In the genomic region with DNA sequence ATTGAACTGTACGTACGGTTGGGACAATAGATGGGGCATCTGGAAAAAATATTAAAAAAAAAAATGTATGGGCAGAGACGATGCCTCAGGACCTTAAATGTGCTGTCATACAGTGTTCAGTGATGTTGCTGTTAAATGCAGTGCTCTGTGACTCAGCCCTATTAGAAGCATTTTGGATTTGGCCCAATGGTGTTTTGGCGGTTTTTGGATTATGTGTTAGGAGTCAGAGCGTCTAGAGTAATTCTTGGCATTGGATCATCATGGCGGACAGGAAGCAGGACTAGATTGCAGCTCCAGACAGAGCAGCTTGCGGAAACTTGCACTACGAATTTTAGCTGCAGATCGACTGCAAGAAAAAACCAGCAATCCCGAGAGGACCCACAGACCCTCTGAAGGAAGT, we compare ENCODE assay signal across 12 cellular contexts.
A peak's percentile ranks its signal among the peaks of the same experiment; 100 is the strongest.
DNase-seq lines count a peak whose midpoint lies in the region; FAIRE-seq and TF ChIP-seq lines count a peak whose summit lies in the region.
"Had no signal": no experiment of that assay in that cellular context is flagged by ENCODE, and none has a peak within 500 bp of the region (broad histone marks: within the 10 kb centered on the region; RNA-seq: fewer than 3 reads in every experiment).

No MANE protein-coding gene starts in this region.

- H3K27me3 ChIP-seq in skeletal muscle satellite cell (ENCODE audit: control insufficient read depth, insufficient read depth, low read length) = no peaks in the 10 kb centered on the region
- H3K27me3 ChIP-seq: cardiac muscle cell, esophagus muscularis mucosa had no signal

- H3K9ac ChIP-seq in skeletal muscle satellite cell (ENCODE audit: low read depth, low read length) = no peak overlapping the region
- no peak overlapping the region for H3K9ac ChIP-seq in kidney (ENCODE audit: low read length in 2 of 2)

- no peak for TF ChIP-seq CTCF in fibroblast of villous mesenchyme (IDR thresholded peaks at IDR 0.05; ENCODE audit: insufficient read depth, low read depth, low read length)
- TF ChIP-seq CTCF in kidney (IDR thresholded peaks at IDR 0.05; ENCODE audit: borderline replicate concordance, extremely low read depth, insufficient read depth) = no peak

- H3K27ac ChIP-seq in kidney (ENCODE audit: low read depth in 2 of 2, low read length in 2 of 2) = no peak overlapping the region
- H3K27ac ChIP-seq: cardiac muscle cell, esophagus muscularis mucosa had no signal

- no peaks in the 10 kb centered on the region for H3K36me3 ChIP-seq in skeletal muscle satellite cell (ENCODE audit: insufficient read depth, low read length)
- H3K36me3 ChIP-seq in kidney (ENCODE audit: control insufficient read depth in 1 of 2, insufficient read depth in 2 of 2, low read length in 2 of 2) = no peaks in the 10 kb centered on the region
- H3K36me3 ChIP-seq: cardiac muscle cell, esophagus muscularis mucosa had no signal

- H3K4me2 ChIP-seq in skeletal muscle satellite cell (ENCODE audit: low read length) = peak overlapping the region; percentile 28

- no peak overlapping the region for H3K4me3 ChIP-seq in fibroblast of villous mesenchyme (ENCODE audit: low read depth, low read length)
- H3K4me3 ChIP-seq in skeletal muscle satellite cell (ENCODE audit: low read length) = no peak overlapping the region
- no peak overlapping the region for H3K4me3 ChIP-seq in kidney (ENCODE audit: low read length in 2 of 2)
- H3K4me3 ChIP-seq: cardiac muscle cell, esophagus muscularis mucosa had no signal

- peak; percentile 59 for DNase-seq in GM04504 (ENCODE audit: low read depth)
- DNase-seq in T1000 (lab: John Stamatoyannopoulos, UW) = peak; percentile 19
- peak; percentile 36 for DNase-seq in fibroblast of villous mesenchyme (ENCODE audit: low read depth)
- DNase-seq in kidney = no peak
- DNase-seq in HPDE6-E6E7 (ENCODE audit: extremely low spot score) = no peak
- no peak for DNase-seq in T-helper 9 cell
- DNase-seq in NCI-H526 (lab: John Stamatoyannopoulos, UW) = no peak
- DNase-seq: kidney glomerular epithelial cell; stimulated activated naive B cell treated with anti-CD40 and anti-IgM and Interleukin-4, amounts not matched to agents 10 μg/mL and 1 μg/mL and 100 μg/mL, for 72 hours had no signal

- H3K9me3 ChIP-seq in skeletal muscle satellite cell (replicated peaks; ENCODE audit: low read length) (no peaks in the 10 kb centered on the region), kidney (ENCODE audit: control insufficient read depth in 1 of 2, low read length in 2 of 2) (no peaks in the 10 kb centered on the region)
- H3K9me3 ChIP-seq: esophagus muscularis mucosa had no signal

- FAIRE-seq in kidney (lab: Jason Lieb, UNC) = no peak

- H3K4me1 ChIP-seq in skeletal muscle satellite cell (ENCODE audit: control insufficient read depth, insufficient read depth, low read length) = peaks cover 11% of the 10 kb centered on the region
- H3K4me1 ChIP-seq in kidney (ENCODE audit: control insufficient read depth in 1 of 2, insufficient read depth in 1 of 2, low read depth in 1 of 2, low read length in 2 of 2) = no peaks in the 10 kb centered on the region

- intact Hi-C loops in kidney (cut with DNase I) = no loop called here

Comparison
In these comparisons a context has a peak if more than half of its experiments do, and no peak if none do; other contexts are left out.
1. DNase-seq: peak in GM04504 (single experiment), T1000 (single experiment) and fibroblast of villous mesenchyme (single experiment); none in kidney (single experiment), HPDE6-E6E7 (single experiment), T-helper 9 cell (single experiment) and NCI-H526 (0 of 2).